Comparison of ENCODE assay signal across 14 cellular contexts in the genomic region with DNA sequence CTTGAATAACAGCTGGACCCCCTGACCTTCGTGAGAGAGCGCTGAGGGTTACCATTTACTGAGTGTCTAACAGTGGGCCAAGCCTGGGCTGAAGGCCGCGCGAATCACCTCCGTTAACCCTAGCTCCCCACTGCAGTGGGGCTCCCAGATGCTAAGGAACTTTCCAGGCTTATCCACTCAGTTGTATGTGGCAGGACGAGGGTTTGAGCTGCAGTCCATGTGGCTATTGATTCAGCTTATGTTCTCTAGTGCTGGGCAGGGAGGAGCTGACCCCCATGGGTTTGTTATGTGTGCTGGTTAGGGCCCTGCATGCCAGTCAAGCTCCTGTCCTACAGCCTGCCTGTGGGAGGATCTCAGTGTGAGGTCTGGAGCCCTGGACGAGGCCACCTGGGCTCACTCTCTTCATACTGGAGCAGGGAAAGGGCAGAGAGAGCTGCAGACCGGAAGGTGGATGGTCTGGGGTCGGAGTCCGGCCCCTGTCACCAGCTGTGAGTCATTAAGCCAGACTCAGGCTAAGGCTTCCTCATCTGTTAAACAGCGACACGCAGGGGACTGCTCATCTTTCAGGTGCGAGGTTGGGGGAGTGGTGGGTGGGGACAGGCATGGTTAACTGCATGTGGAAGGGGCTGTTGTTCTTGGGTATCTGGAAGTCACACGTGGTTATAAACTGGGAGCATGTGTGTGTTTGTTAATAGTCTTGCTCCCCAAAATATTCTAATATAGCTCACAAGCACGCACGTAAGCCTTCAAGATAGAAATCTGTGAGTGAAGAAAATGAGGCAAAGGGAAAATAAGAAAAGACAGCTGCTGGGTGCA. TPM values are rescaled to one million over a fixed set of nuclear protein-coding genes. Genes with fewer than 3 reads are reported as not detected.
DNase-seq lines count a peak whose midpoint lies in the region; TF ChIP-seq lines count a peak whose summit lies in the region.
"Had no signal": no experiment of that assay in that cellular context is flagged by ENCODE, and none has a peak within 500 bp of the region (broad histone marks: within the 10 kb centered on the region; RNA-seq: fewer than 3 reads in every experiment).

No MANE protein-coding gene starts in this region.

- no TSS peak for BruUV-seq in PC-9 (replicated peaks; lab: Mats Ljungman, UMichigan)

- H3K9me3 ChIP-seq in PC-9 (ENCODE audit: insufficient read depth, low read depth), result no peaks in the 10 kb centered on the region
- H3K9me3 ChIP-seq: HAP-1, sigmoid colon had no signal

- H3K4me1 ChIP-seq in PC-9 (replicated peaks; ENCODE audit: insufficient read depth), result no peaks in the 10 kb centered on the region
- H3K4me1 ChIP-seq: HAP-1, sigmoid colon had no signal

- H3K4me1 Mint-ChIP-seq in activated CD4-positive, alpha-beta memory T cell treated with anti-CD3 and anti-CD28 coated beads for 36 hours (ENCODE audit: low read depth), result peaks cover 90% of the 10 kb centered on the region
- peaks cover 88% of the 10 kb centered on the region for H3K4me1 Mint-ChIP-seq in stimulated activated naive CD8-positive, alpha-beta T cell treated with anti-CD3 and anti-CD28 coated beads, Interleukin-15, Interleukin-2, amounts not matched to agents 100 ng/mL and 50 ng/mL, for 24 hours (ENCODE audit: low read depth)

- CTCF ChIA-PET in activated CD4-positive, alpha-beta memory T cell treated with anti-CD3 and anti-CD28 coated beads for 36 hours (lab: Charles Lee), result interaction anchor here (1.1 to 5.2 kb wide), 6 partner anchors 18 to 100 kb away, joined by 4 to 56 read pairs (median 11); no protein-coding TSS in a partner anchor
- CTCF ChIA-PET in PC-9 (lab: Charles Lee), result interaction anchor here (0.7 kb wide), 1 partner anchor 43 kb away, joined by 13 read pairs; no protein-coding TSS in a partner anchor

- H3K27me3 Mint-ChIP-seq in activated CD4-positive, alpha-beta memory T cell treated with anti-CD3 and anti-CD28 coated beads for 36 hours, result no peaks in the 10 kb centered on the region
- H3K27me3 Mint-ChIP-seq in stimulated activated naive CD8-positive, alpha-beta T cell treated with anti-CD3 and anti-CD28 coated beads, Interleukin-15, Interleukin-2, amounts not matched to agents 100 ng/mL and 50 ng/mL, for 24 hours, result no peaks in the 10 kb centered on the region

- H3K27me3 ChIP-seq in PC-9 (ENCODE audit: insufficient read depth, low read depth), result no peaks in the 10 kb centered on the region
- H3K27me3 ChIP-seq: sigmoid colon had no signal

- no peak for TF ChIP-seq CTCF in PC-9 (conservative IDR thresholded peaks at IDR 0.05)

- no peak overlapping the region for H3K4me2 ChIP-seq in PC-9

- H3K4me3 ChIP-seq in PC-9, result no peak overlapping the region
- H3K4me3 ChIP-seq: HAP-1, sigmoid colon had no signal

- no peaks in the 10 kb centered on the region for H3K9me2 ChIP-seq in PC-9 (ENCODE audit: insufficient read depth)

- DNase-seq in activated effector memory CD4-positive, alpha-beta T cell treated with anti-CD3 and anti-CD28 coated beads, Interleukin-2, amount 50 U/mL, for 16 hours, result peak; percentile 62
- no peak for DNase-seq in activated effector memory CD4-positive, alpha-beta T cell treated with Interleukin-2 at 50 U/mL for 16 hours
- DNase-seq in activated CD4-positive, alpha-beta memory T cell treated with anti-CD3 and anti-CD28 coated beads for 36 hours, result peak; percentile 38
- peak; percentile 24 for DNase-seq in iPS-NIHi7 (ENCODE audit: extremely low spot score)
- DNase-seq in DMS53 treated with DMSO at 0.1 percent for 48 hours (lab: John Stamatoyannopoulos, UW; ENCODE audit: unreplicated experiment), result no peak
- DNase-seq in NCI-H82 (lab: John Stamatoyannopoulos, UW), result no peak
- no peak for DNase-seq in PC-9
- DNase-seq: EL, NCI-H2029 treated with DMSO at 0.1 percent for 48 hours, sigmoid colon, T1000 had no signal

- no peaks in the 10 kb centered on the region for H3F3A ChIP-seq in PC-9 (ENCODE audit: insufficient read depth, low read depth)

- no peak overlapping the region for H3K27ac ChIP-seq in PC-9
- H3K27ac ChIP-seq: sigmoid colon had no signal

- H3K4me3 Mint-ChIP-seq in activated CD4-positive, alpha-beta memory T cell treated with anti-CD3 and anti-CD28 coated beads for 36 hours, result peak overlapping the region; percentile 29
- H3K4me3 Mint-ChIP-seq in stimulated activated naive CD8-positive, alpha-beta T cell treated with anti-CD3 and anti-CD28 coated beads, Interleukin-15, Interleukin-2, amounts not matched to agents 100 ng/mL and 50 ng/mL, for 24 hours, result peak overlapping the region; percentile 63

- no peaks in the 10 kb centered on the region for H3K36me3 ChIP-seq in PC-9 (ENCODE audit: low read depth)
- H3K36me3 ChIP-seq: HAP-1, sigmoid colon had no signal

- peak overlapping the region; percentile 81 for H3K27ac Mint-ChIP-seq in activated CD4-positive, alpha-beta memory T cell treated with anti-CD3 and anti-CD28 coated beads for 36 hours
- H3K27ac Mint-ChIP-seq in stimulated activated naive CD8-positive, alpha-beta T cell treated with anti-CD3 and anti-CD28 coated beads, Interleukin-15, Interleukin-2, amounts not matched to agents 100 ng/mL and 50 ng/mL, for 24 hours, result peak overlapping the region; percentile 83

- H2AFZ ChIP-seq in PC-9, result no peak overlapping the region

- H3K36me3 Mint-ChIP-seq in activated CD4-positive, alpha-beta memory T cell treated with anti-CD3 and anti-CD28 coated beads for 36 hours, result peaks cover 64% of the 10 kb centered on the region
- H3K36me3 Mint-ChIP-seq in stimulated activated naive CD8-positive, alpha-beta T cell treated with anti-CD3 and anti-CD28 coated beads, Interleukin-15, Interleukin-2, amounts not matched to agents 100 ng/mL and 50 ng/mL, for 24 hours (ENCODE audit: low read depth), result peaks cover 79% of the 10 kb centered on the region

- no peaks in the 10 kb centered on the region for H4K20me1 ChIP-seq in PC-9 (ENCODE audit: insufficient read depth)

- intact Hi-C loops in activated CD4-positive, alpha-beta memory T cell treated with anti-CD3 and anti-CD28 coated beads for 36 hours (cut with micrococcal nuclease), result no loop called here
- intact Hi-C loops in PC-9 (cut with micrococcal nuclease; ENCODE audit: unreplicated experiment), result no loop called here

- no peaks in the 10 kb centered on the region for H3K9me3 Mint-ChIP-seq in activated CD4-positive, alpha-beta memory T cell treated with anti-CD3 and anti-CD28 coated beads for 36 hours
- H3K9me3 Mint-ChIP-seq in stimulated activated naive CD8-positive, alpha-beta T cell treated with anti-CD3 and anti-CD28 coated beads, Interleukin-15, Interleukin-2, amounts not matched to agents 100 ng/mL and 50 ng/mL, for 24 hours, result no peaks in the 10 kb centered on the region

- no peaks in the 10 kb centered on the region for H3K79me2 ChIP-seq in PC-9 (ENCODE audit: low read depth)

- POLR2A ChIA-PET in activated CD4-positive, alpha-beta memory T cell treated with anti-CD3 and anti-CD28 coated beads for 36 hours (lab: Charles Lee), result interaction anchor here (0.5 to 1.7 kb wide), 4 partner anchors 18 to 100 kb away, joined by 3 to 7 read pairs (median 5); no protein-coding TSS in a partner anchor
- POLR2A ChIA-PET in PC-9 (lab: Charles Lee; ENCODE audit: unreplicated experiment), result no interaction called here

RNA-seq across cellular contexts. Expression of gene PSD4, which starts 6.6 kb away (rescaled TPM):
- 100 to 1,000 TPM; 156 to 170 TPM for total RNA-seq in activated CD4-positive, alpha-beta memory T cell treated with anti-CD3 and anti-CD28 coated beads for 36 hours
- 29.6 and 38.7 TPM in 2 replicates for total RNA-seq in PC-9 (2021)

RNA-seq across cellular contexts. Expression of gene IL1RN, which starts 52.9 kb away (rescaled TPM):
- 10 to 100 TPM in 1 of 2 experiments, 1 to 10 TPM in 1; 9.8 to 10.5 TPM for total RNA-seq in activated CD4-positive, alpha-beta memory T cell treated with anti-CD3 and anti-CD28 coated beads for 36 hours
- 5.0 and 8.4 TPM in 2 replicates for total RNA-seq in PC-9 (2021)
- total RNA-seq: fibroblast of lung had no signal

Comparison
In these comparisons a context has a peak if more than half of its experiments do, and no peak if none do; other contexts are left out.
1. DNase-seq: peak in activated effector memory CD4-positive, alpha-beta T cell treated with anti-CD3 and anti-CD28 coated beads, Interleukin-2, amount 50 U/mL, for 16 hours (single experiment), activated CD4-positive, alpha-beta memory T cell treated with anti-CD3 and anti-CD28 coated beads for 36 hours (single experiment) and iPS-NIHi7 (single experiment); none in activated effector memory CD4-positive, alpha-beta T cell treated with Interleukin-2 at 50 U/mL for 16 hours (single experiment), DMS53 treated with DMSO at 0.1 percent for 48 hours (single experiment), NCI-H82 (single experiment) and PC-9 (0 of 2).